1 cellular context compared by ENCODE assay signal in the genomic region with DNA sequence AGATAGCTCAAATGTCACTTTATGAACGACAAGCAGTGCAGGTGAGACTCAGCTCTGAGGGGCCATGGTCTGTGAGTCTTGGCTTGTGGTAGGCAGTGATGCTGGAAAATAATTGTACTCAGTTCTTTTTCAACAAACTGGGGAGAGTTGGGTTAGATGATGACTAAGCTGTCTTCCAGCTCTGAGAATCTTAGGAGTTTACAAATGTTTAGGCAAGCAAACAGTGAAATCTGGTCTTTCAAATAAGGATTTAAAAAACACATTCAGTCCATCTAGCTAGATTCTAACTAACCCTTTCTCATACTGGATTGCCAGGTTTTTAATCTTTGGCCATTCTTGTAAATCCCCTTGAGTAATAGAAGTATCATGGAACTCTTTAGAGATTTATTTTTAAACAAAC.
TF ChIP-seq lines count a peak whose summit lies in the region.

No MANE protein-coding gene starts in this region.

TF ChIP-seq in GM12891, 5 proteins besides CTCF, POLR2A, EP300 and RAD21 (continued from another document):
- TF ChIP-seq POU2F2 (IDR thresholded peaks at IDR 0.05; ENCODE audit: low read depth, low read length) (no peak), SPI1 (IDR thresholded peaks at IDR 0.05; ENCODE audit: low read depth, low read length) (no peak)
